37 cellular contexts compared by ENCODE assay signal in genomic region chr17:60193482-60193881, GRCh38. TPM values are rescaled to one million over a fixed set of nuclear protein-coding genes. Genes with fewer than 3 reads are reported as not detected.
"Had no signal": no experiment of that assay in that cellular context is flagged by ENCODE, and none has a peak within 500 bp of the region (broad histone marks: within the 10 kb centered on the region; RNA-seq: fewer than 3 reads in every experiment).

No MANE protein-coding gene starts in this region.

- H2AFZ ChIP-seq: PC-9 had no signal

- H3K27me3 ChIP-seq: MG63, SJCRH30 had no signal

- H3K27ac ChIP-seq: PC-9, RWPE1, SJCRH30, SK-N-MC had no signal

- H3K4me3 ChIP-seq: MG63, PC-9, SJCRH30, SK-N-MC had no signal

- H3K4me2 ChIP-seq: PC-9 had no signal

- DNase-seq: Kasumi-1, KG1, MG63, NCI-H1048, NCI-H1092 treated with DMSO at 0.1 percent for 48 hours, NCI-H1105 treated with DMSO at 0.1 percent for 48 hours, NCI-H1417, NCI-H1436, NCI-H146, NCI-H1694, NCI-H187, NCI-H1930, NCI-H2029 treated with DMSO at 0.1 percent for 48 hours, NCI-H2081 treated with DMSO at 0.1 percent for 48 hours, NCI-H2107, NCI-H2171, NCI-H226, NCI-H446 treated with DMSO at 0.1 percent for 48 hours, NCI-H510A, NCI-H526, NCI-H69, NCI-H748 treated with DMSO at 0.1 percent for 48 hours, PC-9, SHP77, SIG-M5, SJCRH30, SW 1271 had no signal

- H3K9me3 ChIP-seq: MG63, SJCRH30 had no signal

- FAIRE-seq: RCC 7860 had no signal

- H3K4me1 ChIP-seq: SJCRH30 had no signal

- ATAC-seq: Panc1, Right ventricle myocardium inferior, SK-N-SH treated with all-trans-retinoic acid at 6 μM for 48 hours had no signal

RNA-seq across cellular contexts. Expression of gene CA4, which starts 43.7 kb away (rescaled TPM):
- total RNA-seq: M059J, OCI-LY7, PC-9, RPMI7951, SJCRH30, SK-MEL-5 had no signal
